1 cellular context compared by ENCODE assay signal in the genomic region with DNA sequence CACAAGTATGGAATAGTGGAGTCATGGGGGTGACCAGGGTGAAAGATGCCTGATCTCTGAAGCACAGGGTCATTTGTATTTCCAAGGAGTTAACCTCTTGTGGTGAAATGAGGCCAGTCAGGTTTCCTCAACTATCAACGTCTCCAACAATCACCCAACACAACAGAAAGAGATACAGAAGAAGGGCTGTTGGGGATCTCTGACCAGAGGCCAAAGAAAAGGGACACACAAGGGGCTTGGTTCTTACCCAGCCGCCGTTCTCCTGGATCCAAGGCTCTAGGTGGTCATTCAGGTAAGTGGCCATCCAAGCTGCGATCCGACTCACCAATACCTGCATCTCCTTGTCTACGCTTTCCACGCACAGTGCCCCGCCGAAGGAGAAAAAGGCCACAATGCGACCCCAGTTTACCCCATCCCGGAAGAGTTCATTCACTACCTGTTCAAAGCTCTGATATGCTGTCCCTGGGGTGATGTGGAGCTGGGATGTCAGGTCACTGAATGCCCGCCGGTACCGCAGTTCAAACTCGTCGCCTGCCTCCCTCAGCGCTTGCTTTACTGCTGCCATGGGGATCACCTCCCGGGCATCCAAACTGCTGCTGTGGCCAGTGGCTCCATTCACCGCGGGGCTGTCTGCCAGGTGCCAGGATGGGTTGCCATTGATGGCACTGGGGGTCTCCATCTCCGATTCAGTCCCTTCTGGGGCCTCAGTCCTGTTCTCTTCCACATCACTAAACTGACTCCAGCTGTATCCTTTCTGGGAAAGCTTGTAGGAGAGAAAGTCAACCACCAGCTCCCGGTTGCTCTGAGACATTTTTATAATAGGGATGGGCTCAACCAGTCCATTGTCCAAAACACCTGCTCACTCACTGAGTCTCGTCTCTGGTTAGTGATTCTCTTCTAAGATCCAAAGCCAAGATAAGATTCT.
TF ChIP-seq lines count a peak whose summit lies in the region.

No MANE protein-coding gene starts in this region.

TF ChIP-seq in HepG2, 621 proteins besides CTCF, POLR2A, EP300 and RAD21 (continued from another document and continues in another):
- TF ChIP-seq STAG1 (CRISPR knock-in tag; IDR thresholded peaks at IDR 0.05) = no peak
- no peak for TF ChIP-seq JDP2 (CRISPR knock-in tag; IDR thresholded peaks at IDR 0.05; ENCODE audit: borderline replicate concordance)
- 0 out of 2 replicates have a peak, but pooled peaks have one; percentile 30 for TF ChIP-seq ZNF678 (CRISPR knock-in tag; IDR thresholded peaks at IDR 0.05)
- TF ChIP-seq, protein P1, sequence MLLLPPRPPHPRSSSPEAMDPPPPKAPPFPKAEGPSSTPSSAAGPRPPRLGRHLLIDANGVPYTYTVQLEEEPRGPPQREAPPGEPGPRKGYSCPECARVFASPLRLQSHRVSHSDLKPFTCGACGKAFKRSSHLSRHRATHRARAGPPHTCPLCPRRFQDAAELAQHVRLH (CRISPR knock-in tag; IDR thresholded peaks at IDR 0.05; ENCODE audit: borderline replicate concordance, low read depth) = no peak
- TF ChIP-seq, protein P2, sequence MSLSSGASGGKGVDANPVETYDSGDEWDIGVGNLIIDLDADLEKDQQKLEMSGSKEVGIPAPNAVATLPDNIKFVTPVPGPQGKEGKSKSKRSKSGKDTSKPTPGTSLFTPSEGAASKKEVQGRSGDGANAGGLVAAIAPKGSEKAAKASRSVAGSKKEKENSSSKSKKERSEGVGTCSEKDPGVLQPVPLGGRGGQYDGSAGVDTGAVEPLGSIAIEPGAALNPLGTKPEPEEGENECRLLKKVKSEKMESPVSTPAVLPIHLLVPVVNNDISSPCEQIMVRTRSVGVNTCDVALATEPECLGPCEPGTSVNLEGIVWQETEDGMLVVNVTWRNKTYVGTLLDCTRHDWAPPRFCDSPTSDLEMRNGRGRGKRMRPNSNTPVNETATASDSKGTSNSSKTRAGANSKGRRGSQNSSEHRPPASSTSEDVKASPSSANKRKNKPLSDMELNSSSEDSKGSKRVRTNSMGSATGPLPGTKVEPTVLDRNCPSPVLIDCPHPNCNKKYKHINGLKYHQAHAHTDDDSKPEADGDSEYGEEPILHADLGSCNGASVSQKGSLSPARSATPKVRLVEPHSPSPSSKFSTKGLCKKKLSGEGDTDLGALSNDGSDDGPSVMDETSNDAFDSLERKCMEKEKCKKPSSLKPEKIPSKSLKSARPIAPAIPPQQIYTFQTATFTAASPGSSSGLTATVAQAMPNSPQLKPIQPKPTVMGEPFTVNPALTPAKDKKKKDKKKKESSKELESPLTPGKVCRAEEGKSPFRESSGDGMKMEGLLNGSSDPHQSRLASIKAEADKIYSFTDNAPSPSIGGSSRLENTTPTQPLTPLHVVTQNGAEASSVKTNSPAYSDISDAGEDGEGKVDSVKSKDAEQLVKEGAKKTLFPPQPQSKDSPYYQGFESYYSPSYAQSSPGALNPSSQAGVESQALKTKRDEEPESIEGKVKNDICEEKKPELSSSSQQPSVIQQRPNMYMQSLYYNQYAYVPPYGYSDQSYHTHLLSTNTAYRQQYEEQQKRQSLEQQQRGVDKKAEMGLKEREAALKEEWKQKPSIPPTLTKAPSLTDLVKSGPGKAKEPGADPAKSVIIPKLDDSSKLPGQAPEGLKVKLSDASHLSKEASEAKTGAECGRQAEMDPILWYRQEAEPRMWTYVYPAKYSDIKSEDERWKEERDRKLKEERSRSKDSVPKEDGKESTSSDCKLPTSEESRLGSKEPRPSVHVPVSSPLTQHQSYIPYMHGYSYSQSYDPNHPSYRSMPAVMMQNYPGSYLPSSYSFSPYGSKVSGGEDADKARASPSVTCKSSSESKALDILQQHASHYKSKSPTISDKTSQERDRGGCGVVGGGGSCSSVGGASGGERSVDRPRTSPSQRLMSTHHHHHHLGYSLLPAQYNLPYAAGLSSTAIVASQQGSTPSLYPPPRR (CRISPR knock-in tag; IDR thresholded peaks at IDR 0.05; ENCODE audit: borderline replicate concordance) = no peak
- TF ChIP-seq HIVEP1 (CRISPR knock-in tag; IDR thresholded peaks at IDR 0.05) = peak; percentile 49; the same call in 1 of the 2 replicates
- TF ChIP-seq, protein P3, sequence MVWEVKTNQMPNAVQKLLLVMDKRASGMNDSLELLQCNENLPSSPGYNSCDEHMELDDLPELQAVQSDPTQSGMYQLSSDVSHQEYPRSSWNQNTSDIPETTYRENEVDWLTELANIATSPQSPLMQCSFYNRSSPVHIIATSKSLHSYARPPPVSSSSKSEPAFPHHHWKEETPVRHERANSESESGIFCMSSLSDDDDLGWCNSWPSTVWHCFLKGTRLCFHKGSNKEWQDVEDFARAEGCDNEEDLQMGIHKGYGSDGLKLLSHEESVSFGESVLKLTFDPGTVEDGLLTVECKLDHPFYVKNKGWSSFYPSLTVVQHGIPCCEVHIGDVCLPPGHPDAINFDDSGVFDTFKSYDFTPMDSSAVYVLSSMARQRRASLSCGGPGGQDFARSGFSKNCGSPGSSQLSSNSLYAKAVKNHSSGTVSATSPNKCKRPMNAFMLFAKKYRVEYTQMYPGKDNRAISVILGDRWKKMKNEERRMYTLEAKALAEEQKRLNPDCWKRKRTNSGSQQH (CRISPR knock-in tag; IDR thresholded peaks at IDR 0.05; ENCODE audit: low read depth) = no peak
- TF ChIP-seq ZBTB42 (CRISPR knock-in tag; IDR thresholded peaks at IDR 0.05) = 0 out of 2 replicates have a peak, but pooled peaks have one; percentile 67
- TF ChIP-seq ZNF510 (CRISPR knock-in tag; IDR thresholded peaks at IDR 0.05; ENCODE audit: low read depth) = no peak
- TF ChIP-seq MAFK (conservative IDR thresholded peaks at IDR 0.05 in 1 of 2, IDR thresholded peaks at IDR 0.05 in 1 of 2; ENCODE audit: low read length in 2 of 2) = no peak
- TF ChIP-seq, protein P4, sequence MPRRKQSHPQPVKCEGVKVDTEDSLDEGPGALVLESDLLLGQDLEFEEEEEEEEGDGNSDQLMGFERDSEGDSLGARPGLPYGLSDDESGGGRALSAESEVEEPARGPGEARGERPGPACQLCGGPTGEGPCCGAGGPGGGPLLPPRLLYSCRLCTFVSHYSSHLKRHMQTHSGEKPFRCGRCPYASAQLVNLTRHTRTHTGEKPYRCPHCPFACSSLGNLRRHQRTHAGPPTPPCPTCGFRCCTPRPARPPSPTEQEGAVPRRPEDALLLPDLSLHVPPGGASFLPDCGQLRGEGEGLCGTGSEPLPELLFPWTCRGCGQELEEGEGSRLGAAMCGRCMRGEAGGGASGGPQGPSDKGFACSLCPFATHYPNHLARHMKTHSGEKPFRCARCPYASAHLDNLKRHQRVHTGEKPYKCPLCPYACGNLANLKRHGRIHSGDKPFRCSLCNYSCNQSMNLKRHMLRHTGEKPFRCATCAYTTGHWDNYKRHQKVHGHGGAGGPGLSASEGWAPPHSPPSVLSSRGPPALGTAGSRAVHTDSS (CRISPR knock-in tag; conservative IDR thresholded peaks at IDR 0.05) = no peak
- TF ChIP-seq, protein P5, sequence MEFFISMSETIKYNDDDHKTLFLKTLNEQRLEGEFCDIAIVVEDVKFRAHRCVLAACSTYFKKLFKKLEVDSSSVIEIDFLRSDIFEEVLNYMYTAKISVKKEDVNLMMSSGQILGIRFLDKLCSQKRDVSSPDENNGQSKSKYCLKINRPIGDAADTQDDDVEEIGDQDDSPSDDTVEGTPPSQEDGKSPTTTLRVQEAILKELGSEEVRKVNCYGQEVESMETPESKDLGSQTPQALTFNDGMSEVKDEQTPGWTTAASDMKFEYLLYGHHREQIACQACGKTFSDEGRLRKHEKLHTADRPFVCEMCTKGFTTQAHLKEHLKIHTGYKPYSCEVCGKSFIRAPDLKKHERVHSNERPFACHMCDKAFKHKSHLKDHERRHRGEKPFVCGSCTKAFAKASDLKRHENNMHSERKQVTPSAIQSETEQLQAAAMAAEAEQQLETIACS (CRISPR knock-in tag; IDR thresholded peaks at IDR 0.05) = no peak
- TF ChIP-seq SP1 (IDR thresholded peaks at IDR 0.05) = no peak
- no peak for TF ChIP-seq SP1 (CRISPR knock-in tag; IDR thresholded peaks at IDR 0.05)
- TF ChIP-seq ZNF891 (CRISPR knock-in tag; IDR thresholded peaks at IDR 0.05) = peak; percentile 36; the same call in 1 of the 2 replicates
- 0 out of 2 replicates have a peak, but pooled peaks have one; percentile 3 for TF ChIP-seq ZNF652 (CRISPR knock-in tag; IDR thresholded peaks at IDR 0.05; ENCODE audit: borderline replicate concordance, low read depth)
- TF ChIP-seq, protein P6, sequence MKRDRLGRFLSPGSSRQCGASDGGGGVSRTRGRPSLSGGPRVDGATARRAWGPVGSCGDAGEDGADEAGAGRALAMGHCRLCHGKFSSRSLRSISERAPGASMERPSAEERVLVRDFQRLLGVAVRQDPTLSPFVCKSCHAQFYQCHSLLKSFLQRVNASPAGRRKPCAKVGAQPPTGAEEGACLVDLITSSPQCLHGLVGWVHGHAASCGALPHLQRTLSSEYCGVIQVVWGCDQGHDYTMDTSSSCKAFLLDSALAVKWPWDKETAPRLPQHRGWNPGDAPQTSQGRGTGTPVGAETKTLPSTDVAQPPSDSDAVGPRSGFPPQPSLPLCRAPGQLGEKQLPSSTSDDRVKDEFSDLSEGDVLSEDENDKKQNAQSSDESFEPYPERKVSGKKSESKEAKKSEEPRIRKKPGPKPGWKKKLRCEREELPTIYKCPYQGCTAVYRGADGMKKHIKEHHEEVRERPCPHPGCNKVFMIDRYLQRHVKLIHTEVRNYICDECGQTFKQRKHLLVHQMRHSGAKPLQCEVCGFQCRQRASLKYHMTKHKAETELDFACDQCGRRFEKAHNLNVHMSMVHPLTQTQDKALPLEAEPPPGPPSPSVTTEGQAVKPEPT (CRISPR knock-in tag; IDR thresholded peaks at IDR 0.05; ENCODE audit: low read depth) = peak; percentile 80; the same call in 1 of the 2 replicates
- no peak for TF ChIP-seq SP5 (CRISPR knock-in tag; IDR thresholded peaks at IDR 0.05; ENCODE audit: borderline replicate concordance, low read depth)
- TF ChIP-seq, protein P7, sequence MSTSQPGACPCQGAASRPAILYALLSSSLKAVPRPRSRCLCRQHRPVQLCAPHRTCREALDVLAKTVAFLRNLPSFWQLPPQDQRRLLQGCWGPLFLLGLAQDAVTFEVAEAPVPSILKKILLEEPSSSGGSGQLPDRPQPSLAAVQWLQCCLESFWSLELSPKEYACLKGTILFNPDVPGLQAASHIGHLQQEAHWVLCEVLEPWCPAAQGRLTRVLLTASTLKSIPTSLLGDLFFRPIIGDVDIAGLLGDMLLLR (CRISPR knock-in tag; IDR thresholded peaks at IDR 0.05) = 0 out of 2 replicates have a peak, but pooled peaks have one; percentile 31
- TF ChIP-seq TBX2 (CRISPR knock-in tag; IDR thresholded peaks at IDR 0.05; ENCODE audit: borderline replicate concordance) = no peak
- no peak for TF ChIP-seq PLRG1 (conservative IDR thresholded peaks at IDR 0.05)
- TF ChIP-seq, protein P8, sequence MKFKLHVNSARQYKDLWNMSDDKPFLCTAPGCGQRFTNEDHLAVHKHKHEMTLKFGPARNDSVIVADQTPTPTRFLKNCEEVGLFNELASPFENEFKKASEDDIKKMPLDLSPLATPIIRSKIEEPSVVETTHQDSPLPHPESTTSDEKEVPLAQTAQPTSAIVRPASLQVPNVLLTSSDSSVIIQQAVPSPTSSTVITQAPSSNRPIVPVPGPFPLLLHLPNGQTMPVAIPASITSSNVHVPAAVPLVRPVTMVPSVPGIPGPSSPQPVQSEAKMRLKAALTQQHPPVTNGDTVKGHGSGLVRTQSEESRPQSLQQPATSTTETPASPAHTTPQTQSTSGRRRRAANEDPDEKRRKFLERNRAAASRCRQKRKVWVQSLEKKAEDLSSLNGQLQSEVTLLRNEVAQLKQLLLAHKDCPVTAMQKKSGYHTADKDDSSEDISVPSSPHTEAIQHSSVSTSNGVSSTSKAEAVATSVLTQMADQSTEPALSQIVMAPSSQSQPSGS (CRISPR knock-in tag; IDR thresholded peaks at IDR 0.05) = no peak
- TF ChIP-seq ZBTB38 (CRISPR knock-in tag; IDR thresholded peaks at IDR 0.05) = 0 out of 2 replicates have a peak, but pooled peaks have one; percentile 63
- TF ChIP-seq HNRNPL (IDR thresholded peaks at IDR 0.05; ENCODE audit: low read depth, low read length) = peak; percentile 85
- peak; percentile 18; the same call in 1 of the 2 replicates for TF ChIP-seq ZSCAN21 (CRISPR knock-in tag; IDR thresholded peaks at IDR 0.05; ENCODE audit: borderline replicate concordance)
- TF ChIP-seq ZNF792 (CRISPR knock-in tag; IDR thresholded peaks at IDR 0.05) = no peak
- no peak for TF ChIP-seq ZNF772 (CRISPR knock-in tag; IDR thresholded peaks at IDR 0.05)
- TF ChIP-seq, protein P9, sequence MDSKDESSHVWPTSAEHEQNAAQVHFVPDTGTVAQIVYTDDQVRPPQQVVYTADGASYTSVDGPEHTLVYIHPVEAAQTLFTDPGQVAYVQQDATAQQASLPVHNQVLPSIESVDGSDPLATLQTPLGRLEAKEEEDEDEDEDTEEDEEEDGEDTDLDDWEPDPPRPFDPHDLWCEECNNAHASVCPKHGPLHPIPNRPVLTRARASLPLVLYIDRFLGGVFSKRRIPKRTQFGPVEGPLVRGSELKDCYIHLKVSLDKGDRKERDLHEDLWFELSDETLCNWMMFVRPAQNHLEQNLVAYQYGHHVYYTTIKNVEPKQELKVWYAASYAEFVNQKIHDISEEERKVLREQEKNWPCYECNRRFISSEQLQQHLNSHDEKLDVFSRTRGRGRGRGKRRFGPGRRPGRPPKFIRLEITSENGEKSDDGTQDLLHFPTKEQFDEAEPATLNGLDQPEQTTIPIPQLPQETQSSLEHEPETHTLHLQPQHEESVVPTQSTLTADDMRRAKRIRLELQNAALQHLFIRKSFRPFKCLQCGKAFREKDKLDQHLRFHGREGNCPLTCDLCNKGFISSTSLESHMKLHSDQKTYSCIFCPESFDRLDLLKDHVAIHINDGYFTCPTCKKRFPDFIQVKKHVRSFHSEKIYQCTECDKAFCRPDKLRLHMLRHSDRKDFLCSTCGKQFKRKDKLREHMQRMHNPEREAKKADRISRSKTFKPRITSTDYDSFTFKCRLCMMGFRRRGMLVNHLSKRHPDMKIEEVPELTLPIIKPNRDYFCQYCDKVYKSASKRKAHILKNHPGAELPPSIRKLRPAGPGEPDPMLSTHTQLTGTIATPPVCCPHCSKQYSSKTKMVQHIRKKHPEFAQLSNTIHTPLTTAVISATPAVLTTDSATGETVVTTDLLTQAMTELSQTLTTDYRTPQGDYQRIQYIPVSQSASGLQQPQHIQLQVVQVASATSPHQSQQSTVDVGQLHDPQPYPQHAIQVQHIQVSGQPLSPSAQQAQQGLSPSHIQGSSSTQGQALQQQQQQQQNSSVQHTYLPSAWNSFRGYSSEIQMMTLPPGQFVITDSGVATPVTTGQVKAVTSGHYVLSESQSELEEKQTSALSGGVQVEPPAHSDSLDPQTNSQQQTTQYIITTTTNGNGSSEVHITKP (CRISPR knock-in tag; IDR thresholded peaks at IDR 0.05; ENCODE audit: low read depth) = no peak
- peak; percentile 71; the same call in 1 of the 2 replicates for TF ChIP-seq MEIS1 (CRISPR knock-in tag; IDR thresholded peaks at IDR 0.05; ENCODE audit: borderline replicate concordance)
